9 cellular contexts compared by ENCODE assay signal in the genomic region with DNA sequence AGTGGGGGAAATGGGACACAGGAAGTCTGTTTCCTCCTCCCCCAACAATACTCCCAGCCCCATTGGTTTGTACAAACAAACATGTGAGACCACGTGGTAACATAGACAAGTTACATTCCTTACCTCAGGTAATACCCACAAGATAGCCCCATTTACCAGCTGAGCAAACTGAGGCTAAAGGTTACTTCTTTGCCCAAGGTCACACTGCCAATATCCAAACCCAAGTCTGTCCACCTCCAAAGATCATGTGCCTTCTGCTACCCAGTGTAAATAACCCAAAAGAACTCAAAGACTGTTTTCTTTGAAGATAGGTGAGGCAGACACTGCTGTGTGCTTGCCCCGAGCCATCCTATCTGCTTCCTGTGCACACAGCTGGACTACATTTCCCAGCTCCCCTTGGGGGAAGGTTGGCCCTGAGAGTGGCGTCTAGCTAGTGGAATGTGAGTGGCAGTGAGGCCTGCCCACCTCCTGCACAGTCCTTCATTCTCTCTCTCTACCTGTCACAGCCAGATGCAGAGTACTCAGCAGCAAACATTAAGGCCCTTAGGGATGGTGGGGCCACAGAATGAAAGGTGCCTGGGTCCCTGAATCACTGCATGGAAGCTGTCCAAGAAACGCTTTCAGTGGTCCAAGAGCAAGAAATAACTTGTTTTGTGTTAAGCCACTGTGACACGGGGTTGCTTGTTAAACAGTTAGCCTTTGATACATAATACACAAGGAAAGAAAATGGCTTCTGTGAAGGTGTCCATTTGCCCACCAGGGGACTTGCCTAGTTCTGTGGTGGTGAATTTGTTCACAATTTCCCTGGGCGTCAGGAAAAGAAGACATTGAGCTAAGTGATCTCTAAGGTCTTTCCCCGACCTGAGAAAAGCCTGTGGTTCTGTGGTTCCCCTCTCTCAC.
A peak's percentile ranks its signal among the peaks of the same experiment; 100 is the strongest.
DNase-seq lines count a peak whose midpoint lies in the region; ATAC-seq, FAIRE-seq and TF ChIP-seq lines count a peak whose summit lies in the region.
"Had no signal": no experiment of that assay in that cellular context is flagged by ENCODE, and none has a peak within 500 bp of the region (broad histone marks: within the 10 kb centered on the region; RNA-seq: fewer than 3 reads in every experiment).

No MANE protein-coding gene starts in this region.

- H3K4me3 Mint-ChIP-seq in Calu3 (ENCODE audit: low read depth, unreplicated experiment): no peak overlapping the region

- DNase-seq in Calu3: peak; percentile 73
- peak; percentile 47 for DNase-seq in RKO (ENCODE audit: low spot score)
- peak; percentile 87 for DNase-seq in bronchial epithelial cell (ENCODE audit: low read depth)
- no peak for DNase-seq in sciatic nerve (ENCODE audit: low spot score)
- no peak for DNase-seq in Ammon's horn (ENCODE audit: low spot score)
- DNase-seq in NCI-H187 (lab: John Stamatoyannopoulos, UW): no peak

- peaks cover 30% of the 10 kb centered on the region for H3K27me3 Mint-ChIP-seq in Calu3 (ENCODE audit: unreplicated experiment)

- no peaks in the 10 kb centered on the region for H3K27me3 ChIP-seq in bronchial epithelial cell (ENCODE audit: control insufficient read depth, insufficient read depth, low read length)

- peak; percentile 36 for FAIRE-seq in bronchial epithelial cell (lab: Jason Lieb, UNC)

- TF ChIP-seq CTCF in Calu3 (IDR thresholded peaks at IDR 0.05; ENCODE audit: unreplicated experiment) (no peak), bronchial epithelial cell (IDR thresholded peaks at IDR 0.05; ENCODE audit: insufficient read depth, low read length, severe bottlenecking) (no peak)

- no peak overlapping the region for H3K4me3 ChIP-seq in bronchial epithelial cell (ENCODE audit: low read depth, low read length)

- H3K27ac Mint-ChIP-seq in Calu3 (ENCODE audit: unreplicated experiment): peak overlapping the region; percentile 42

- no peaks in the 10 kb centered on the region for H3K36me3 ChIP-seq in bronchial epithelial cell (ENCODE audit: control insufficient read depth, insufficient read depth, low read length)
- H3K36me3 ChIP-seq: thoracic aorta had no signal

- intact Hi-C loops in Calu3 (cut with micrococcal nuclease; ENCODE audit: unreplicated experiment): loop anchor here (5.0 kb wide), 6 partner anchors 273 to 1258 kb away; a partner anchor contains a TSS
- intact Hi-C loops in sciatic nerve (cut with DNase I): loop anchor here (5.0 kb wide), 1 partner anchor 168 kb away; no protein-coding TSS in a partner anchor

- H3K36me3 Mint-ChIP-seq in Calu3 (ENCODE audit: insufficient read depth, unreplicated experiment): peaks cover 6% of the 10 kb centered on the region

- no TSS peak for BruUV-seq in Calu3 (replicated peaks; lab: Mats Ljungman, UMichigan)

- CTCF ChIA-PET in Calu3 (lab: Charles Lee): interaction anchor here (0.6 to 4.0 kb wide), 14 partner anchors 10 to 771 kb away, joined by 3 to 65 read pairs (median 4); no protein-coding TSS in a partner anchor

- ATAC-seq in GM18909 (IDR thresholded peaks at IDR 0.05; ENCODE audit: poor library complexity, unreplicated experiment) (peak; percentile 77), HG03095 (IDR thresholded peaks at IDR 0.05; ENCODE audit: unreplicated experiment) (peak; percentile 64), sciatic nerve (peak; percentile 27)

- no peaks in the 10 kb centered on the region for H3K9me3 Mint-ChIP-seq in Calu3 (ENCODE audit: low read depth, unreplicated experiment)

- H3K4me1 Mint-ChIP-seq in Calu3 (ENCODE audit: low read depth, unreplicated experiment): peaks cover 30% of the 10 kb centered on the region

Comparison
In these comparisons a context has a peak if more than half of its experiments do, and no peak if none do; other contexts are left out.
1. DNase-seq: peak in Calu3 (single experiment), RKO (single experiment) and bronchial epithelial cell (single experiment); none in sciatic nerve (single experiment), Ammon's horn (single experiment) and NCI-H187 (0 of 2).
2. ATAC-seq: peak in every context shown above with its lines; median percentile 77 in GM18909; 64 in HG03095; 27 in sciatic nerve.